8 cellular contexts compared by ENCODE assay signal in the genomic region with DNA sequence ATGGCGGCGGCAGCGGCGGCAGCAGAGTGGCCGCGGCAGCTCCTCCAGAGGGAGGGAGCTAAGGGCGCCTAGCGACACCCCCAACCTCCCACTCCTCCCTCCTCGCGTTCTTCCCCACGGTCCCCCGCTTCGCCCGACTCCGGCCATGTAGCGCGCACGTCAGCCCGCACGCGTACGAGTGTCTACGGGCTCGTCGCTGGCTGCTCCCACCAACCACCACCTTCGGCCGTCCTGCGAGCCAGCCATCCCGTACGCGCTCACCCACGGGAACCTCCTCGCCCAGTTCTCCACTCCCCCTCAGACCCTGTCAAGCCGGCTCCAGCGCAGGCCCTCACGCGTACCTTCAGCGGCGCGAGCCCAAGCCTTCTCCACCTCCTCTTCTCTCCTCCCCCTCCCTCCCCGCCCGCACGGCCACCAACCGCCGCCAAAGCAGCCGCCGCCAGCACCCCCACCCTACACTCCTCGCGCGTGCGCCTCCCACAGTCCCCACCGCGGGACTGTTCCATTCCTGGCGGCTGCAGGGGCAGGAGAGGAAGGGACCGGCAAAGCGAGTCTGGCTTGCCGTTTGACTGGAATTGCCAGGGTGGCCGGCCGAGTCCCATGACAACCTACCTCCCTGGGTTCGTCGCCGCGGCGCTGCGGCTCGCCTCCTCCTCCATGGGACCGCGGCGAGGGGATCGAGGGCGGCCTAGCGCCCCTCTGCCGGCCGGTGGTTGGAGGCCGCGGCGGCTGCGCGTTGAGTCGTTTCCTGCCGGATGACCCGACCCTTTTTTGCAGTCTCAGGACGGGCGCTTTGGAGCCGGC. TPM values are rescaled to one million over a fixed set of nuclear protein-coding genes. Genes with fewer than 3 reads are reported as not detected.
A peak's percentile ranks its signal among the peaks of the same experiment; 100 is the strongest.
DNase-seq lines count a peak whose midpoint lies in the region; TF ChIP-seq lines count a peak whose summit lies in the region.

A gene (plus strand): TSS at position 774 of the 804 bp plus-strand sequence. CDS start 20,689 bp downstream, outside the sequence.
A gene with protein sequence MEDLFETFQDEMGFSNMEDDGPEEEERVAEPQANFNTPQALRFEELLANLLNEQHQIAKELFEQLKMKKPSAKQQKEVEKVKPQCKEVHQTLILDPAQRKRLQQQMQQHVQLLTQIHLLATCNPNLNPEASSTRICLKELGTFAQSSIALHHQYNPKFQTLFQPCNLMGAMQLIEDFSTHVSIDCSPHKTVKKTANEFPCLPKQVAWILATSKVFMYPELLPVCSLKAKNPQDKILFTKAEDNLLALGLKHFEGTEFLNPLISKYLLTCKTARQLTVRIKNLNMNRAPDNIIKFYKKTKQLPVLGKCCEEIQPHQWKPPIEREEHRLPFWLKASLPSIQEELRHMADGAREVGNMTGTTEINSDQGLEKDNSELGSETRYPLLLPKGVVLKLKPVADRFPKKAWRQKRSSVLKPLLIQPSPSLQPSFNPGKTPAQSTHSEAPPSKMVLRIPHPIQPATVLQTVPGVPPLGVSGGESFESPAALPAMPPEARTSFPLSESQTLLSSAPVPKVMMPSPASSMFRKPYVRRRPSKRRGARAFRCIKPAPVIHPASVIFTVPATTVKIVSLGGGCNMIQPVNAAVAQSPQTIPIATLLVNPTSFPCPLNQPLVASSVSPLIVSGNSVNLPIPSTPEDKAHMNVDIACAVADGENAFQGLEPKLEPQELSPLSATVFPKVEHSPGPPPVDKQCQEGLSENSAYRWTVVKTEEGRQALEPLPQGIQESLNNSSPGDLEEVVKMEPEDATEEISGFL (minus strand): TSS at position 457 of the 804 bp plus-strand sequence. CDS start 8,338 bp downstream, outside the sequence.

- H3K18ac ChIP-seq in H9 (ENCODE audit: insufficient read length, low read depth, low read length) = peak within 1 kb of the TSS; percentile 99

- no peaks in the 10 kb centered on the region for H3K27me3 Mint-ChIP-seq in H9 (ENCODE audit: low read depth)
- H3K27me3 Mint-ChIP-seq in nephron (ENCODE audit: low read depth) = no peaks in the 10 kb centered on the region

- H3K4me1 Mint-ChIP-seq in H9 = peaks cover 22 to 26% of the 10 kb centered on the region in 2 experiments
- peaks cover 41% of the 10 kb centered on the region for H3K4me1 Mint-ChIP-seq in nephron

- H3K9ac ChIP-seq in H9 (ENCODE audit: extremely low read depth, insufficient read length, low read length) = peak within 1 kb of the TSS; percentile 90

- H2BK20ac ChIP-seq in H9 (ENCODE audit: low read depth, low read length, poor library complexity, severe bottlenecking) = no peak within 1 kb of the TSS

- no peaks in the 10 kb centered on the region; the same call in 1 of the 2 replicates for H3K4me1 ChIP-seq in H9 (ENCODE audit: insufficient read depth, low read length)

- H3K27me3 ChIP-seq in H9 (ENCODE audit: insufficient read depth, low read length) (no peaks in the 10 kb centered on the region), MG63 (no peaks in the 10 kb centered on the region)

- H3T11ph ChIP-seq in H9 (ENCODE audit: low read length) = no peak within 1 kb of the TSS

- no peak within 1 kb of the TSS for H2BK15ac ChIP-seq in H9 (ENCODE audit: low read depth, low read length)

- H4K20me1 ChIP-seq in H9 (ENCODE audit: control insufficient read depth, insufficient read depth, insufficient read length) = no peaks in the 10 kb centered on the region

- peak within 1 kb of the TSS; percentile 97 to 99 for H3K4me3 Mint-ChIP-seq in H9
- peak within 1 kb of the TSS; percentile 98 to 99 (median 99) for H3K4me3 Mint-ChIP-seq in nephron

- H3K79me2 ChIP-seq in H9 (ENCODE audit: insufficient read depth, low read length) = peaks cover 32% of the 10 kb centered on the region; the same call in 1 of the 2 replicates

- H3K4ac ChIP-seq in H9 (ENCODE audit: low read depth, low read length) = no peak within 1 kb of the TSS

- H3K23me2 ChIP-seq in H9 (ENCODE audit: insufficient read length, low read depth, low read length, poor library complexity, severe bottlenecking) = no peaks in the 10 kb centered on the region

- no peak within 1 kb of the TSS for H2AK5ac ChIP-seq in H9 (ENCODE audit: insufficient read length, low read length)

- H3K36me3 Mint-ChIP-seq in H9 (ENCODE audit: insufficient read depth in 1 of 3, low read depth in 3 of 3) (peaks cover 36 to 52% (median 50%) of the 10 kb centered on the region in 3 experiments), nephron (ENCODE audit: low read depth) (peaks cover 41% of the 10 kb centered on the region)

- peak within 1 kb of the TSS; percentile 62 for H3K4me2 ChIP-seq in H9 (ENCODE audit: insufficient read depth, insufficient read length, low read length)

- peak within 1 kb of the TSS; percentile 99 for H3K14ac ChIP-seq in H9 (ENCODE audit: insufficient read depth, low read length)

- no peak within 1 kb of the TSS for H3K56ac ChIP-seq in H9 (ENCODE audit: insufficient read length, low read depth, low read length)

- no peak within 1 kb of the TSS for H4K91ac ChIP-seq in H9 (ENCODE audit: insufficient read length, low read depth, low read length)

- peaks cover 1% of the 10 kb centered on the region for H3K79me1 ChIP-seq in H9 (ENCODE audit: insufficient read depth, low read depth, low read length, poor library complexity, severe bottlenecking)

- no peak within 1 kb of the TSS for H2AFZ ChIP-seq in H9 (ENCODE audit: low read length)

- H3K4me3 ChIP-seq in MG63 (peak within 1 kb of the TSS; percentile 98), fibroblast of pulmonary artery (replicated peaks; ENCODE audit: low read depth, low read length) (peak within 1 kb of the TSS; percentile 92)

- TF ChIP-seq CTCF in H9 (conservative IDR thresholded peaks at IDR 0.05) (0 out of 3 replicates have a peak, but pooled peaks have one; percentile 12), fibroblast of pulmonary artery (IDR thresholded peaks at IDR 0.05; ENCODE audit: low read length, missing control alignments) (no peak), nephron (IDR thresholded peaks at IDR 0.05; ENCODE audit: unreplicated experiment in 3 of 3) (no peak)

- WGBS in H9 (ENCODE audit: extremely low coverage, insufficient read length, low lambda C conversion rate) = no CpG with 5 or more reads among the region's 85 CpGs

- no peak within 1 kb of the TSS for H4K5ac ChIP-seq in H9 (ENCODE audit: insufficient read length, low read depth, low read length)

- H3K27ac Mint-ChIP-seq in H9 (peak within 1 kb of the TSS; percentile 96 to 97 (median 97)), nephron (peak within 1 kb of the TSS; percentile 97 to 100 (median 99))

- no peak within 1 kb of the TSS for H2BK5ac ChIP-seq in H9 (ENCODE audit: insufficient read length, low read length)

- no peak within 1 kb of the TSS for H4K8ac ChIP-seq in H9 (replicated peaks; ENCODE audit: insufficient read length, low read depth, low read length)

- H2BK120ac ChIP-seq in H9 (ENCODE audit: low read depth, low read length, poor library complexity, severe bottlenecking) = no peak within 1 kb of the TSS

- H3K27ac ChIP-seq in H9 (ENCODE audit: insufficient read length, low read depth, low read length) = peak within 1 kb of the TSS; percentile 13

- no peak within 1 kb of the TSS for H2BK12ac ChIP-seq in H9 (ENCODE audit: insufficient read length, low read depth, low read length)

- H3K9me3 Mint-ChIP-seq in H9 = peaks cover 8 to 20% of the 10 kb centered on the region in 2 experiments; a peak in 4 of 5 replicates
- peaks cover 4% of the 10 kb centered on the region for H3K9me3 Mint-ChIP-seq in nephron

- H3K23ac ChIP-seq in H9 (ENCODE audit: insufficient read length, low read depth, low read length) = no peak within 1 kb of the TSS

- peaks cover 57% of the 10 kb centered on the region for H3K36me3 ChIP-seq in MG63

- H3K9me3 ChIP-seq in H9 (ENCODE audit: control insufficient read depth, low read depth, low read length) (no peaks in the 10 kb centered on the region), MG63 (peaks cover 19% of the 10 kb centered on the region)

- DNase-seq in ELR (ENCODE audit: low read depth) = peak; percentile 90
- DNase-seq in H9 = peak; percentile 82
- peak; percentile 95 for DNase-seq in MG63
- peak; percentile 90 for DNase-seq in SHP77 treated with DMSO at 0.1 percent for 48 hours (lab: John Stamatoyannopoulos, UW)
- peak; percentile 90 for DNase-seq in activated effector memory CD4-positive, alpha-beta T cell treated with Interleukin-2 at 50 U/mL for 16 hours
- DNase-seq in fibroblast of pulmonary artery (ENCODE audit: low read depth) = peak; percentile 90
- peak; percentile 92 for DNase-seq in stimulated activated naive CD4-positive, alpha-beta T cell treated with Interleukin-2 at 50 U/mL for 16 hours (lab: John Stamatoyannopoulos, UW)

RNA-seq across cellular contexts. Expression of the first gene that starts in this region (rescaled TPM):
- total RNA-seq in H9 (2021) = 113 and 114 TPM in 2 replicates
- 79.0 and 111 TPM in 2 replicates for total RNA-seq in MG63 (2014; rRNA removed; shearing (Covaris generic); ENCODE audit: low replicate concordance)

RNA-seq across cellular contexts. Expression of the second gene that starts in this region (rescaled TPM):
- 57.5 and 62.0 TPM in 2 replicates for total RNA-seq in H9 (2021)
- 32.6 and 48.1 TPM in 2 replicates for total RNA-seq in MG63 (2014; rRNA removed; shearing (Covaris generic); ENCODE audit: low replicate concordance)

Comparison
In these comparisons a context has a peak if more than half of its experiments do, and no peak if none do; other contexts are left out.
1. Peak in every context shown above with its lines: DNase-seq, H3K4me3 ChIP-seq and H3K27ac ChIP-seq.